9 cellular contexts compared by ENCODE assay signal in genomic region chr16:68265078-68265925, GRCh38. TPM values are rescaled to one million over a fixed set of nuclear protein-coding genes. Genes with fewer than 3 reads are reported as not detected.
DNase-seq lines count a peak whose midpoint lies in the region; ATAC-seq and TF ChIP-seq lines count a peak whose summit lies in the region.
"Had no signal": no experiment of that assay in that cellular context is flagged by ENCODE, and none has a peak within 500 bp of the region (broad histone marks: within the 10 kb centered on the region; RNA-seq: fewer than 3 reads in every experiment).

No MANE protein-coding gene starts in this region.

- DNase-seq in LNCaP clone FGC (ENCODE audit: low read depth) (no peak), lower lobe of right lung (peak; percentile 79), NK-92 (lab: John Stamatoyannopoulos, UW; ENCODE audit: unreplicated experiment) (no peak)
- peak in 1 of 2 donors; percentile 52 for DNase-seq in stimulated activated naive CD8-positive, alpha-beta T cell treated with anti-CD3 and anti-CD28 coated beads, Interleukin-15, amount 100 ng/mL, for 72 hours

- WGBS in ectodermal cell, 2 experiments, result 18 to 23% methylated on average over 23 of the region's 23 CpGs

- no peaks in the 10 kb centered on the region for H3K27me3 Mint-ChIP-seq in stimulated activated naive CD8-positive, alpha-beta T cell treated with anti-CD3 and anti-CD28 coated beads, Interleukin-15, amount 100 ng/mL, for 72 hours

- intact Hi-C loops in lower lobe of right lung (cut with DNase I), result no loop called here

- ATAC-seq in lower lobe of right lung, result peak; percentile 86
- peak; percentile 18 for ATAC-seq in stimulated activated naive CD8-positive, alpha-beta T cell treated with anti-CD3 and anti-CD28 coated beads, Interleukin-15, amount 100 ng/mL, for 72 hours

- H3K4me2 ChIP-seq in BLaER1, result peak overlapping the region; percentile 82

- H3K9me3 Mint-ChIP-seq in stimulated activated naive CD8-positive, alpha-beta T cell treated with anti-CD3 and anti-CD28 coated beads, Interleukin-15, amount 100 ng/mL, for 72 hours, result no peaks in the 10 kb centered on the region

- H3K36me3 ChIP-seq in BLaER1 (peaks cover 40% of the 10 kb centered on the region), ectodermal cell (ENCODE audit: control insufficient read depth, insufficient read depth, low read length) (no peaks in the 10 kb centered on the region), lower lobe of right lung (peaks cover 14% of the 10 kb centered on the region)

- H3K4me3 Mint-ChIP-seq in stimulated activated naive CD8-positive, alpha-beta T cell treated with anti-CD3 and anti-CD28 coated beads, Interleukin-15, amount 100 ng/mL, for 72 hours, result peak overlapping the region; percentile 87 to 95

- H3K4me1 ChIP-seq in BLaER1 (peaks cover 68% of the 10 kb centered on the region), ectodermal cell (ENCODE audit: control insufficient read depth, insufficient read depth, low read length) (peaks cover 17% of the 10 kb centered on the region), lower lobe of right lung (peaks cover 62% of the 10 kb centered on the region)

- H3K4me3 ChIP-seq in BLaER1 (peak overlapping the region; percentile 88), LNCaP clone FGC (ENCODE audit: low read depth, low read length) (peak overlapping the region; percentile 91), WI38 (ENCODE audit: low read depth, low read length) (peak overlapping the region; percentile 89), ectodermal cell (ENCODE audit: insufficient read depth, low read depth, low read length) (peak overlapping the region; percentile 83), lower lobe of right lung (peak overlapping the region; percentile 83)

- peaks cover 50% of the 10 kb centered on the region for H4K20me1 ChIP-seq in BLaER1

- TF ChIP-seq CTCF in LNCaP clone FGC (IDR thresholded peaks at IDR 0.05; ENCODE audit: control insufficient read depth, extremely low read depth, insufficient read depth) (no peak), WI38 (IDR thresholded peaks at IDR 0.05; ENCODE audit: low read depth, low read length) (no peak), lower lobe of right lung (IDR thresholded peaks at IDR 0.05) (no peak)

- H3K9ac ChIP-seq in BLaER1, result peak overlapping the region; percentile 94

- H3K9me3 ChIP-seq in BLaER1 (no peaks in the 10 kb centered on the region), ectodermal cell (ENCODE audit: control insufficient read depth, low read length) (no peaks in the 10 kb centered on the region), lower lobe of right lung (no peaks in the 10 kb centered on the region)

- H3K4me1 Mint-ChIP-seq in stimulated activated naive CD8-positive, alpha-beta T cell treated with anti-CD3 and anti-CD28 coated beads, Interleukin-15, amount 100 ng/mL, for 72 hours, result peaks cover 76% of the 10 kb centered on the region

- H3K27me3 ChIP-seq in BLaER1 (no peaks in the 10 kb centered on the region), ectodermal cell (ENCODE audit: control insufficient read depth, insufficient read depth, low read length, poor library complexity, severe bottlenecking) (peaks cover 23% of the 10 kb centered on the region), lower lobe of right lung (ENCODE audit: low read depth) (no peaks in the 10 kb centered on the region)

- H3K27ac Mint-ChIP-seq in stimulated activated naive CD8-positive, alpha-beta T cell treated with anti-CD3 and anti-CD28 coated beads, Interleukin-15, amount 100 ng/mL, for 72 hours, result peak overlapping the region; percentile 95 to 96

- H3K27ac ChIP-seq in BLaER1, result peak overlapping the region; percentile 97
- no peak overlapping the region for H3K27ac ChIP-seq in ectodermal cell (ENCODE audit: insufficient read depth, low read depth, low read length, poor library complexity, severe bottlenecking)
- peak overlapping the region; percentile 95 for H3K27ac ChIP-seq in lower lobe of right lung

- TF ChIP-seq POLR2A in GM19193 (IDR thresholded peaks at IDR 0.05; ENCODE audit: extremely low read depth, insufficient read depth, insufficient read length), result peak; percentile 41

RNA-seq across cellular contexts. Expression of gene SLC7A6, which starts 1.0 kb away (rescaled TPM):
- 18.8 TPM for polyA plus RNA-seq in ectodermal cell (2013, experiment 1 of 4)
- 20.9 TPM for polyA plus RNA-seq in ectodermal cell (2013, experiment 2 of 4)
- 13.6 TPM for polyA plus RNA-seq in ectodermal cell (2013, experiment 3 of 4)
- 20.2 TPM for polyA plus RNA-seq in ectodermal cell (2013, experiment 4 of 4)
- total RNA-seq in lower lobe of right lung, result 47.1 TPM

RNA-seq across cellular contexts. Expression of gene PLA2G15, which starts 20.1 kb away (rescaled TPM):
- 16.0 TPM for polyA plus RNA-seq in ectodermal cell (2013, experiment 1 of 4)
- 12.6 TPM for polyA plus RNA-seq in ectodermal cell (2013, experiment 2 of 4)
- polyA plus RNA-seq in ectodermal cell (2013, experiment 3 of 4), result 11.4 TPM
- 11.1 TPM for polyA plus RNA-seq in ectodermal cell (2013, experiment 4 of 4)
- total RNA-seq in lower lobe of right lung, result 45.1 TPM

RNA-seq across cellular contexts. Expression of gene ESRP2, which starts 29.4 kb away (rescaled TPM):
- polyA plus RNA-seq in ectodermal cell (2013, experiment 1 of 4), result 1.1 TPM
- 1.2 TPM for polyA plus RNA-seq in ectodermal cell (2013, experiment 2 of 4)
- polyA plus RNA-seq in ectodermal cell (2013, experiment 3 of 4), result 0.91 TPM
- 0.81 TPM for polyA plus RNA-seq in ectodermal cell (2013, experiment 4 of 4)
- total RNA-seq in lower lobe of right lung, result 64.5 TPM
- total RNA-seq: T-helper 1 cell treated with Interleukin-12 subunit alpha and Interleukin-12 subunit beta and Interleukin-4 antibody, amounts not matched to agents 30 ng/mL and 1 ng/mL, for 36 hours had no signal

RNA-seq across cellular contexts. Expression of gene SLC7A6OS, which starts 45.4 kb away (rescaled TPM):
- 19.9 TPM for polyA plus RNA-seq in ectodermal cell (2013, experiment 1 of 4)
- 18.9 TPM for polyA plus RNA-seq in ectodermal cell (2013, experiment 2 of 4)
- polyA plus RNA-seq in ectodermal cell (2013, experiment 3 of 4), result 18.2 TPM
- 18.7 TPM for polyA plus RNA-seq in ectodermal cell (2013, experiment 4 of 4)
- total RNA-seq in lower lobe of right lung, result 16.8 TPM

RNA-seq across cellular contexts. Expression of gene PRMT7, which starts 45.5 kb away (rescaled TPM):
- 67.4 TPM for polyA plus RNA-seq in ectodermal cell (2013, experiment 1 of 4)
- 70.8 TPM for polyA plus RNA-seq in ectodermal cell (2013, experiment 2 of 4)
- polyA plus RNA-seq in ectodermal cell (2013, experiment 3 of 4), result 46.8 TPM
- 49.8 TPM for polyA plus RNA-seq in ectodermal cell (2013, experiment 4 of 4)
- 36.1 TPM for total RNA-seq in lower lobe of right lung
